In the genomic region with DNA sequence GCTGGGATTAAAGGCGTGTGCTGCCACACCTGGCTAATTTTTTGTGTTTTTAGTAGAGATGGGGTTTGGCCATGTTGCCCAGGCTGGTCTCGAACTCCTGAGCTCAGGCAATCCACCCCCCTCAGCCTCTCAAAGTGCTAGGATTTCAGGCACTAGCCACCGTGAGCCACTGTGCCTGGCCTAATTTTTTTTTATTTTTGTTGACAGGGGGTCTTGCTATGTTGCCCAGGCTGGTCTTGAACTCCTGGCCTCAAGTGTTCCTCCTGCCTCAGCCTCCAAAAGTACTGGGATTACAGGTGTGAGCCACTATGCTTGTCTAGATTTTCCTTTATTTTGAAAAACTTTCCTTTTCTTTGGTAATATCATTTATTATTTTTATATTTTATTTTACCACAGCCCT, we compare ENCODE assay signal across 1 cellular context.
A peak's percentile ranks its signal among the peaks of the same experiment; 100 is the strongest.
TF ChIP-seq lines count a peak whose summit lies in the region.

No MANE protein-coding gene starts in this region.

TF ChIP-seq in WTC11, 78 proteins besides CTCF, POLR2A, EP300 and RAD21:
- TF ChIP-seq ZNF121 (CRISPR knock-in tag; IDR thresholded peaks at IDR 0.05) (peak; percentile 70; the same call in 1 of the 2 replicates), GTF2I (CRISPR knock-in tag; conservative IDR thresholded peaks at IDR 0.05) (peak; percentile 67; the same call in 1 of the 2 replicates)
